In the genomic region with DNA sequence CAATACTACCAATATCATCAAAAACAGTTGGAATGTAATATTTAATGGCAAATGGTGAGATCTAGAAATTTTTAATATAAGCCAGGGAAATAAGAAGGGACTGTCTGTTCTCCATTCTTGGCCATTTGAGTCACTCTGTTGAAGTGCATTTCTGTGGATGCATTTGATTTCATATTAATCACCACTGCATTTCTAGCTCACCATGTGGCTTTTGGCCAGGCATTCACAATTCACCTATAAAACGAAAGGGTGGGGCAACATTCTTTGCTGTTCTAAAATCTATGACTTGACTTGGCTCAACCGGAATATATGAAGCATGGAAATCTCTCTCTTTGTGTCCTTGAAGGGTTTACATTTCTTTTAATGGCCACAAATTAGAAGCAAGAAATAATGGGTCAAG, we compare ENCODE assay signal across 2 cellular contexts.
TF ChIP-seq lines count a peak whose summit lies in the region.

No MANE protein-coding gene starts in this region.

TF ChIP-seq in SK-N-SH, 30 proteins besides CTCF, POLR2A, EP300 and RAD21 (continued from another document):
- TF ChIP-seq EZH2phosphoT487 (IDR thresholded peaks at IDR 0.05; ENCODE audit: borderline replicate concordance, low read depth) (no peak), MEF2A (IDR thresholded peaks at IDR 0.05; ENCODE audit: borderline replicate concordance, low read depth) (no peak), JUND (IDR thresholded peaks at IDR 0.05) (peak; percentile 25; the same call in 1 of the 2 replicates), TEAD4 (IDR thresholded peaks at IDR 0.05; ENCODE audit: borderline replicate concordance, insufficient read depth) (no peak), RFX5 (IDR thresholded peaks at IDR 0.05; ENCODE audit: low read length) (no peak), SIN3A (IDR thresholded peaks at IDR 0.05; ENCODE audit: borderline replicate concordance, low read depth, low read length) (no peak)
- TF ChIP-seq, protein P1, sequence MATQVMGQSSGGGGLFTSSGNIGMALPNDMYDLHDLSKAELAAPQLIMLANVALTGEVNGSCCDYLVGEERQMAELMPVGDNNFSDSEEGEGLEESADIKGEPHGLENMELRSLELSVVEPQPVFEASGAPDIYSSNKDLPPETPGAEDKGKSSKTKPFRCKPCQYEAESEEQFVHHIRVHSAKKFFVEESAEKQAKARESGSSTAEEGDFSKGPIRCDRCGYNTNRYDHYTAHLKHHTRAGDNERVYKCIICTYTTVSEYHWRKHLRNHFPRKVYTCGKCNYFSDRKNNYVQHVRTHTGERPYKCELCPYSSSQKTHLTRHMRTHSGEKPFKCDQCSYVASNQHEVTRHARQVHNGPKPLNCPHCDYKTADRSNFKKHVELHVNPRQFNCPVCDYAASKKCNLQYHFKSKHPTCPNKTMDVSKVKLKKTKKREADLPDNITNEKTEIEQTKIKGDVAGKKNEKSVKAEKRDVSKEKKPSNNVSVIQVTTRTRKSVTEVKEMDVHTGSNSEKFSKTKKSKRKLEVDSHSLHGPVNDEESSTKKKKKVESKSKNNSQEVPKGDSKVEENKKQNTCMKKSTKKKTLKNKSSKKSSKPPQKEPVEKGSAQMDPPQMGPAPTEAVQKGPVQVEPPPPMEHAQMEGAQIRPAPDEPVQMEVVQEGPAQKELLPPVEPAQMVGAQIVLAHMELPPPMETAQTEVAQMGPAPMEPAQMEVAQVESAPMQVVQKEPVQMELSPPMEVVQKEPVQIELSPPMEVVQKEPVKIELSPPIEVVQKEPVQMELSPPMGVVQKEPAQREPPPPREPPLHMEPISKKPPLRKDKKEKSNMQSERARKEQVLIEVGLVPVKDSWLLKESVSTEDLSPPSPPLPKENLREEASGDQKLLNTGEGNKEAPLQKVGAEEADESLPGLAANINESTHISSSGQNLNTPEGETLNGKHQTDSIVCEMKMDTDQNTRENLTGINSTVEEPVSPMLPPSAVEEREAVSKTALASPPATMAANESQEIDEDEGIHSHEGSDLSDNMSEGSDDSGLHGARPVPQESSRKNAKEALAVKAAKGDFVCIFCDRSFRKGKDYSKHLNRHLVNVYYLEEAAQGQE (IDR thresholded peaks at IDR 0.05; ENCODE audit: low read depth, low read length), result no peak

TF ChIP-seq in SK-N-SH treated with all-trans-retinoic acid at 6 μM for 48 hours, 23 proteins besides CTCF, POLR2A, EP300 and RAD21 (continued from another document):
- TF ChIP-seq RARB (CRISPR knock-in tag; IDR thresholded peaks at IDR 0.05), result no peak
- no peak for TF ChIP-seq ZFP3 (CRISPR knock-in tag; IDR thresholded peaks at IDR 0.05)
- TF ChIP-seq ARNTL (CRISPR knock-in tag; IDR thresholded peaks at IDR 0.05; ENCODE audit: borderline replicate concordance, low read depth), result no peak
- TF ChIP-seq SNAI2 (CRISPR knock-in tag; IDR thresholded peaks at IDR 0.05), result no peak
